Comparison of ENCODE assay signal across 19 cellular contexts in genomic region chr7:55246181-55246580, GRCh38.
DNase-seq lines count a peak whose midpoint lies in the region; ATAC-seq and TF ChIP-seq lines count a peak whose summit lies in the region.
"Had no signal": no experiment of that assay in that cellular context is flagged by ENCODE, and none has a peak within 500 bp of the region (broad histone marks: within the 10 kb centered on the region; RNA-seq: fewer than 3 reads in every experiment).

No MANE protein-coding gene starts in this region.

- peak; percentile 4 for DNase-seq in activated CD8-positive, alpha-beta T cell treated with anti-CD3 and anti-CD28 coated beads, Interleukin-2, amount 10 ng/mL, durations not matched to agents 7 days and 5 days
- DNase-seq in activated CD8-positive, alpha-beta T cell treated with anti-CD3 and anti-CD28 coated beads for 36 hours, result no peak
- no peak for DNase-seq in brain microvascular endothelial cell
- peak; percentile 27 for DNase-seq in fibroblast of pulmonary artery (ENCODE audit: low read depth)
- DNase-seq in retinal pigment epithelial cell (ENCODE audit: low read depth), result peak; percentile 62
- DNase-seq in NCI-H187 treated with DMSO at 0.1 percent for 48 hours (lab: John Stamatoyannopoulos, UW), result no peak
- no peak for DNase-seq in NCI-H345 treated with DMSO at 0.1 percent for 48 hours (lab: John Stamatoyannopoulos, UW; ENCODE audit: unreplicated experiment)
- no peak for DNase-seq in nephron progenitor cell
- DNase-seq: activated effector memory CD4-positive, alpha-beta T cell treated with Interleukin-2 at 50 U/mL for 16 hours; DMS79; mesendoderm; naive thymus-derived CD4-positive, alpha-beta T cell; NCI-H524; NK-92 treated with Interleukin-12 subunit alpha and Interleukin-12 subunit beta, amount 100 ng/mL, for 24 hours; Peyer's patch; upper lobe of right lung had no signal

- intact Hi-C loops in activated CD8-positive, alpha-beta T cell treated with anti-CD3 and anti-CD28 coated beads for 36 hours (cut with micrococcal nuclease), result no loop called here

- no peak overlapping the region for H3K4me3 ChIP-seq in brain microvascular endothelial cell (ENCODE audit: low read depth, low read length)
- no peak overlapping the region for H3K4me3 ChIP-seq in fibroblast of pulmonary artery (replicated peaks; ENCODE audit: low read depth, low read length)
- no peak overlapping the region for H3K4me3 ChIP-seq in retinal pigment epithelial cell (ENCODE audit: low read length)
- H3K4me3 ChIP-seq: cardiac muscle cell, Peyer's patch, upper lobe of right lung had no signal

- POLR2A ChIA-PET in activated CD8-positive, alpha-beta T cell treated with anti-CD3 and anti-CD28 coated beads, Interleukin-2, amount 10 ng/mL, durations not matched to agents 7 days and 5 days (lab: Charles Lee), result no interaction called here
- POLR2A ChIA-PET in activated CD8-positive, alpha-beta T cell treated with anti-CD3 and anti-CD28 coated beads for 36 hours (lab: Charles Lee), result no interaction called here

- peaks cover 2% of the 10 kb centered on the region for H3K27me3 Mint-ChIP-seq in activated CD8-positive, alpha-beta T cell treated with anti-CD3 and anti-CD28 coated beads, Interleukin-2, amount 10 ng/mL, durations not matched to agents 7 days and 5 days (ENCODE audit: low read depth)
- H3K27me3 Mint-ChIP-seq in activated CD8-positive, alpha-beta T cell treated with anti-CD3 and anti-CD28 coated beads for 36 hours, result peaks cover 10% of the 10 kb centered on the region
- H3K27me3 Mint-ChIP-seq in nephron progenitor cell (ENCODE audit: low read depth, poor library complexity), result peaks cover 7% of the 10 kb centered on the region

- H3K9me3 Mint-ChIP-seq in activated CD8-positive, alpha-beta T cell treated with anti-CD3 and anti-CD28 coated beads, Interleukin-2, amount 10 ng/mL, durations not matched to agents 7 days and 5 days (ENCODE audit: insufficient read depth), result no peaks in the 10 kb centered on the region
- H3K9me3 Mint-ChIP-seq in activated CD8-positive, alpha-beta T cell treated with anti-CD3 and anti-CD28 coated beads for 36 hours, result no peaks in the 10 kb centered on the region
- H3K9me3 Mint-ChIP-seq in nephron progenitor cell, result no peaks in the 10 kb centered on the region

- no peak overlapping the region for H3K27ac Mint-ChIP-seq in activated CD8-positive, alpha-beta T cell treated with anti-CD3 and anti-CD28 coated beads, Interleukin-2, amount 10 ng/mL, durations not matched to agents 7 days and 5 days
- no peak overlapping the region for H3K27ac Mint-ChIP-seq in activated CD8-positive, alpha-beta T cell treated with anti-CD3 and anti-CD28 coated beads for 36 hours
- H3K27ac Mint-ChIP-seq in nephron progenitor cell, result no peak overlapping the region
- H3K27ac Mint-ChIP-seq: naive thymus-derived CD4-positive, alpha-beta T cell had no signal

- in situ Hi-C loops in brain microvascular endothelial cell (cut with HindIII; ENCODE audit: low pct_ligation_motif_present, low sequenced_read_pairs), result no loop called here

- CTCF ChIA-PET in activated CD8-positive, alpha-beta T cell treated with anti-CD3 and anti-CD28 coated beads, Interleukin-2, amount 10 ng/mL, durations not matched to agents 7 days and 5 days (lab: Charles Lee), result interaction anchor here (2.5 kb wide), 1 partner anchor 9 kb away, joined by 18 read pairs; no protein-coding TSS in a partner anchor
- CTCF ChIA-PET in activated CD8-positive, alpha-beta T cell treated with anti-CD3 and anti-CD28 coated beads for 36 hours (lab: Charles Lee), result interaction anchor here (3.8 kb wide), 1 partner anchor 9 kb away, joined by 23 read pairs; no protein-coding TSS in a partner anchor

- no peaks in the 10 kb centered on the region for H3K36me3 Mint-ChIP-seq in activated CD8-positive, alpha-beta T cell treated with anti-CD3 and anti-CD28 coated beads, Interleukin-2, amount 10 ng/mL, durations not matched to agents 7 days and 5 days (ENCODE audit: low read depth)
- H3K36me3 Mint-ChIP-seq in activated CD8-positive, alpha-beta T cell treated with anti-CD3 and anti-CD28 coated beads for 36 hours (ENCODE audit: low read depth), result no peaks in the 10 kb centered on the region
- H3K36me3 Mint-ChIP-seq in nephron progenitor cell (ENCODE audit: low read depth), result no peaks in the 10 kb centered on the region
- H3K36me3 Mint-ChIP-seq: naive thymus-derived CD4-positive, alpha-beta T cell had no signal

- H3K4me3 Mint-ChIP-seq in activated CD8-positive, alpha-beta T cell treated with anti-CD3 and anti-CD28 coated beads, Interleukin-2, amount 10 ng/mL, durations not matched to agents 7 days and 5 days, result no peak overlapping the region
- no peak overlapping the region for H3K4me3 Mint-ChIP-seq in activated CD8-positive, alpha-beta T cell treated with anti-CD3 and anti-CD28 coated beads for 36 hours
- no peak overlapping the region for H3K4me3 Mint-ChIP-seq in nephron progenitor cell
- H3K4me3 Mint-ChIP-seq: naive thymus-derived CD4-positive, alpha-beta T cell had no signal

- H3K27ac ChIP-seq in brain microvascular endothelial cell, result peak overlapping the region; percentile 63
- H3K27ac ChIP-seq: cardiac muscle cell, Peyer's patch, upper lobe of right lung, VCaP had no signal

- no peaks in the 10 kb centered on the region for H3K36me3 ChIP-seq in brain microvascular endothelial cell (replicated peaks)
- H3K36me3 ChIP-seq: cardiac muscle cell, Peyer's patch, upper lobe of right lung had no signal

- ATAC-seq in activated CD8-positive, alpha-beta T cell treated with anti-CD3 and anti-CD28 coated beads, Interleukin-2, amount 10 ng/mL, durations not matched to agents 7 days and 5 days, result no peak
- ATAC-seq in activated CD8-positive, alpha-beta T cell treated with anti-CD3 and anti-CD28 coated beads for 36 hours, result no peak
- ATAC-seq: naive thymus-derived CD4-positive, alpha-beta T cell; sciatic nerve; upper lobe of right lung had no signal

- H3K4me1 Mint-ChIP-seq in activated CD8-positive, alpha-beta T cell treated with anti-CD3 and anti-CD28 coated beads, Interleukin-2, amount 10 ng/mL, durations not matched to agents 7 days and 5 days (ENCODE audit: low read depth), result no peaks in the 10 kb centered on the region
- H3K4me1 Mint-ChIP-seq in activated CD8-positive, alpha-beta T cell treated with anti-CD3 and anti-CD28 coated beads for 36 hours (ENCODE audit: low read depth), result no peaks in the 10 kb centered on the region
- H3K4me1 Mint-ChIP-seq in nephron progenitor cell, result no peaks in the 10 kb centered on the region
- H3K4me1 Mint-ChIP-seq: naive thymus-derived CD4-positive, alpha-beta T cell had no signal

- TF ChIP-seq CTCF in activated CD8-positive, alpha-beta T cell treated with anti-CD3 and anti-CD28 coated beads for 36 hours (IDR thresholded peaks at IDR 0.05), result no peak
- TF ChIP-seq CTCF in brain microvascular endothelial cell (IDR thresholded peaks at IDR 0.05; ENCODE audit: low read depth, low read length, missing control alignments) (no peak), fibroblast of pulmonary artery (IDR thresholded peaks at IDR 0.05; ENCODE audit: low read length, missing control alignments) (no peak), retinal pigment epithelial cell (conservative IDR thresholded peaks at IDR 0.05; ENCODE audit: low read depth, low read length) (no peak), nephron progenitor cell (IDR thresholded peaks at IDR 0.05) (no peak)

- no peaks in the 10 kb centered on the region for H3K27me3 ChIP-seq in brain microvascular endothelial cell (replicated peaks)
- H3K27me3 ChIP-seq: cardiac muscle cell, Peyer's patch, upper lobe of right lung had no signal

Comparison
In these comparisons a context has a peak if more than half of its experiments do, and no peak if none do; other contexts are left out.
1. DNase-seq: peak in activated CD8-positive, alpha-beta T cell treated with anti-CD3 and anti-CD28 coated beads, Interleukin-2, amount 10 ng/mL, durations not matched to agents 7 days and 5 days (single experiment), fibroblast of pulmonary artery (single experiment) and retinal pigment epithelial cell (single experiment); none in activated CD8-positive, alpha-beta T cell treated with anti-CD3 and anti-CD28 coated beads for 36 hours (single experiment), brain microvascular endothelial cell (single experiment), NCI-H187 treated with DMSO at 0.1 percent for 48 hours (single experiment), NCI-H345 treated with DMSO at 0.1 percent for 48 hours (single experiment) and nephron progenitor cell (single experiment).